Comparison of ENCODE assay signal across 18 cellular contexts in the genomic region with DNA sequence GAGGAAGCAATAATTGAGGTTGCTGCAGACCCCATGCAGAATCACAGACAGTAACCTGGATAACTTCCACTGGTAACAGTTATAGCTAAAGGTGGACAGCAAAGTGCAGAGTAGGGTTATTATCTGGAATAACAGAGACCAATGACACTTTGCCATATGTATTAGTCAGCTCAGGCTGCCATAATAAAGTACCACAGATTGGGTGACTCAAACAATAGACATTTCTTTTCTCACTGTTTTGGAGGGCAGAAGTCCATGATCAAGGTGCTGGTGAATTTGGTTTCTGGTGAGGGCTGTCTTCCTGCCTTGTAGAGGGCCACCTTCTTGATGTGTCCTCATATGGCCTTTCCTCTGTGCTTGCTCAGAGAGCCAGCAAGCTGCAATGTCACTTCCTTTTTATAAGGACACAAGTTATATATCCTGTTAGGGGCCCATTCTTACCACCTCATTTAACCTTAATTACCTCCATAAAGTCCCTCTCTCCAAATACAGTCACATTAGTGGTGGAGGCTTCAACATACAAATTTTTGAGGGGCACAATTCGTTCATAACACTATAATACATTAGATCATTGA.
A peak's percentile ranks its signal among the peaks of the same experiment; 100 is the strongest.
DNase-seq lines count a peak whose midpoint lies in the region; ATAC-seq and TF ChIP-seq lines count a peak whose summit lies in the region.
"Had no signal": no experiment of that assay in that cellular context is flagged by ENCODE, and none has a peak within 500 bp of the region (broad histone marks: within the 10 kb centered on the region; RNA-seq: fewer than 3 reads in every experiment).

No MANE protein-coding gene starts in this region.

- H3K4me1 ChIP-seq in PC-3 (ENCODE audit: insufficient read depth, low read length): no peaks in the 10 kb centered on the region
- no peaks in the 10 kb centered on the region for H3K4me1 ChIP-seq in neural progenitor cell

- H3K27ac Mint-ChIP-seq in neural progenitor cell: no peak overlapping the region

- no peaks in the 10 kb centered on the region for H3K9me3 Mint-ChIP-seq in neural progenitor cell

- peak; percentile 75 for DNase-seq in HT1080 (ENCODE audit: low read depth)
- peak; percentile 30 for DNase-seq in PC-3
- peak; percentile 23 for DNase-seq in astrocyte of the spinal cord (ENCODE audit: low read depth, low spot score)
- no peak for DNase-seq in neural progenitor cell (ENCODE audit: low spot score)
- DNase-seq in cardiac septum (ENCODE audit: low spot score): no peak
- DNase-seq: COR-L47, GM23248, MG63, NCI-H1105, NCI-H1694 treated with DMSO at 0.1 percent for 48 hours, NCI-H2107, NCI-H226, NCI-H69, RPMI8226, SIG-M5 had no signal

- intact Hi-C loops in PC-3 (cut with micrococcal nuclease) (no loop called here), cardiac septum (cut with DNase I) (no loop called here)

- H3K4me3 ChIP-seq in PC-3 (ENCODE audit: low read length) (no peak overlapping the region), astrocyte of the spinal cord (ENCODE audit: low read depth, low read length) (no peak overlapping the region), neural progenitor cell (no peak overlapping the region)
- H3K4me3 ChIP-seq: GM23248, K562, MG63 had no signal

- ATAC-seq in PC-3: peak; percentile 48; the same call in 1 of the 2 replicates
- ATAC-seq in GM19452 (IDR thresholded peaks at IDR 0.05; ENCODE audit: unreplicated experiment): no peak
- ATAC-seq in GM21619 (IDR thresholded peaks at IDR 0.05; ENCODE audit: unreplicated experiment): no peak
- ATAC-seq: K562 had no signal

- no peaks in the 10 kb centered on the region for H3K4me1 Mint-ChIP-seq in neural progenitor cell

- H4K20me1 ChIP-seq in PC-3 (ENCODE audit: low read length) (no peaks in the 10 kb centered on the region), neural progenitor cell (ENCODE audit: low read depth) (no peaks in the 10 kb centered on the region)

- no peaks in the 10 kb centered on the region for H3K79me2 ChIP-seq in PC-3 (ENCODE audit: low read length)
- H3K79me2 ChIP-seq in neural progenitor cell (ENCODE audit: low read depth): no peaks in the 10 kb centered on the region

- H3K27me3 ChIP-seq in PC-3 (ENCODE audit: low read length) (no peaks in the 10 kb centered on the region), neural progenitor cell (no peaks in the 10 kb centered on the region)
- H3K27me3 ChIP-seq: MG63 had no signal

- no peak overlapping the region for H3K4me3 Mint-ChIP-seq in neural progenitor cell

- no peak overlapping the region for H3K9ac ChIP-seq in PC-3 (ENCODE audit: low read length)
- H3K9ac ChIP-seq in neural progenitor cell: no peak overlapping the region
- H3K9ac ChIP-seq: GM23248 had no signal

- POLR2A ChIA-PET in PC-3 (lab: Charles Lee; ENCODE audit: unreplicated experiment): no interaction called here

- H3F3A ChIP-seq in PC-3 (ENCODE audit: low read length, unreplicated experiment) (no peaks in the 10 kb centered on the region), neural progenitor cell (ENCODE audit: low read depth) (no peaks in the 10 kb centered on the region)

- CTCF ChIA-PET in PC-3 (lab: Charles Lee): no interaction called here

- H3K27me3 Mint-ChIP-seq in neural progenitor cell (ENCODE audit: insufficient read depth, low read depth): no peaks in the 10 kb centered on the region

- H3K4me2 ChIP-seq in PC-3 (ENCODE audit: low read length) (no peak overlapping the region), neural progenitor cell (no peak overlapping the region)

- BruUV-seq in PC-3 (replicated peaks; lab: Mats Ljungman, UMichigan): no TSS peak

- no peaks in the 10 kb centered on the region for H3K9me3 ChIP-seq in PC-3 (ENCODE audit: low read length)
- H3K9me3 ChIP-seq in neural progenitor cell (ENCODE audit: low read depth): no peaks in the 10 kb centered on the region
- H3K9me3 ChIP-seq: MG63 had no signal

- H3K27ac ChIP-seq in PC-3 (ENCODE audit: low read length) (no peak overlapping the region), neural progenitor cell (no peak overlapping the region)
- H3K27ac ChIP-seq: GM23248 had no signal

- TF ChIP-seq CTCF in PC-3 (conservative IDR thresholded peaks at IDR 0.05; ENCODE audit: low read depth, low read length) (no peak), astrocyte of the spinal cord (IDR thresholded peaks at IDR 0.05; ENCODE audit: low read depth, low read length) (no peak), neural progenitor cell (IDR thresholded peaks at IDR 0.05) (no peak)

- no peaks in the 10 kb centered on the region for H3K9me2 ChIP-seq in PC-3 (replicated peaks; ENCODE audit: low read length)

- in situ Hi-C loops in astrocyte of the spinal cord (cut with HindIII; ENCODE audit: low sequenced_read_pairs): no loop called here

- H3K36me3 ChIP-seq in PC-3 (ENCODE audit: low read depth, low read length) (no peaks in the 10 kb centered on the region), neural progenitor cell (no peaks in the 10 kb centered on the region)
- H3K36me3 ChIP-seq: MG63 had no signal

- H2AFZ ChIP-seq in PC-3 (ENCODE audit: low read length): no peak overlapping the region
- no peak overlapping the region for H2AFZ ChIP-seq in neural progenitor cell (replicated peaks)
- H2AFZ ChIP-seq: GM23248 had no signal

- H3K36me3 Mint-ChIP-seq in neural progenitor cell: no peaks in the 10 kb centered on the region

Comparison
In these comparisons a context has a peak if more than half of its experiments do, and no peak if none do; other contexts are left out.
1. DNase-seq: peak in HT1080 (single experiment), PC-3 (single experiment) and astrocyte of the spinal cord (single experiment); none in neural progenitor cell (single experiment) and cardiac septum (single experiment).